ENCODE assay signal across 1 cellular context in the genomic region with DNA sequence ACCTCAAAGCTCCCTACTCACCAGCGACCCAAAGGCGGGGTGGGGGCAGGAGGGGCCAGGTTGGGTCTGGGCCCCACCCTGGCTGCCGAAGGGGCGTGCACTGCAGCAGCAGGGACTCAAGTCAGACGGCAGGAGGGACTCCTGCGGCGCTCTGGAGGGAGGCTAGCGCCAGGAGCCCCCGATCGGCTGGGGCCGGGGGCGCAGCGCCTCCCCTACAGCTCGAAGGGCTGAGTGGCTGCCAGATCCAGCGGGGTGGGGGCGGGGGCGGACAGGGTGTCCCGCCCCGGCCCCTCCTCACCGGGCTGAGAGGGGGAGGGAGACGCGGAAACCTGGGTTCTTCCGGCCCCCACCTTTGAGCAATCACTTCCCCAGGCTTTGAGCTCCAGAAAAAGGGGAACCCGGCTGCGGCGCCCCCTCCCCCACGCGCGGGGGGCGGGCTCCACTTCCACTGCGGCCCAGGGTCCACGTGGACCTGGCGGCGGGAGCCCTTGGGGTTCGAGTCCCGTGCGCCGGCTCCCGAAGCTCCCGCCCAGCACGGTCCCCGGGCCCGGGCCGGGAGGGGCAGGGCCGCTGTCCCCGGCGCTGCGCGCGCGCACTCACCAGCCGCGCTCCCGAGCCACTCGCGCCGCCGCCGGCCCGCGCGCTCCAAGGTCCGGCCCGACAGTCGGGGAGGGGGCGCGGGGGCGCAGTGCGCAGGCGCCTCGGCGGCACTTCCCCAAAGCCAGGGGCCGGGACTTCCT.
TF ChIP-seq lines count a peak whose summit lies in the region.

A gene with protein sequence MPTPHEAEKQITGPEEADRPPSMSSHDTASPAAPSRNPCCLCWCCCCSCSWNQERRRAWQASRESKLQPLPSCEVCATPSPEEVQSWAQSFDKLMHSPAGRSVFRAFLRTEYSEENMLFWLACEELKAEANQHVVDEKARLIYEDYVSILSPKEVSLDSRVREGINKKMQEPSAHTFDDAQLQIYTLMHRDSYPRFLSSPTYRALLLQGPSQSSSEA (minus strand): TSS at position 246 of the 740 bp plus-strand sequence. CDS start 2,632 bp downstream, outside the sequence.

TF ChIP-seq in GM12878, 131 proteins besides CTCF, POLR2A, EP300 and RAD21 (continued from another document):
- TF ChIP-seq, protein P1, sequence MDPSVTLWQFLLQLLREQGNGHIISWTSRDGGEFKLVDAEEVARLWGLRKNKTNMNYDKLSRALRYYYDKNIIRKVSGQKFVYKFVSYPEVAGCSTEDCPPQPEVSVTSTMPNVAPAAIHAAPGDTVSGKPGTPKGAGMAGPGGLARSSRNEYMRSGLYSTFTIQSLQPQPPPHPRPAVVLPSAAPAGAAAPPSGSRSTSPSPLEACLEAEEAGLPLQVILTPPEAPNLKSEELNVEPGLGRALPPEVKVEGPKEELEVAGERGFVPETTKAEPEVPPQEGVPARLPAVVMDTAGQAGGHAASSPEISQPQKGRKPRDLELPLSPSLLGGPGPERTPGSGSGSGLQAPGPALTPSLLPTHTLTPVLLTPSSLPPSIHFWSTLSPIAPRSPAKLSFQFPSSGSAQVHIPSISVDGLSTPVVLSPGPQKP (IDR thresholded peaks at IDR 0.05; ENCODE audit: low read depth, low read length): peak; percentile 38; the same call in 1 of the 2 replicates
- no peak for TF ChIP-seq TCF7 (IDR thresholded peaks at IDR 0.05; ENCODE audit: borderline replicate concordance)
- TF ChIP-seq NR2F1 (conservative IDR thresholded peaks at IDR 0.05): peak; percentile 41
- peak in 1 of 2 experiments; percentile 63; a peak in 1 of 4 replicates for TF ChIP-seq ETV6 (conservative IDR thresholded peaks at IDR 0.05 in 1 of 2, IDR thresholded peaks at IDR 0.05 in 1 of 2; ENCODE audit: borderline replicate concordance in 1 of 2, low read depth in 1 of 2)
- TF ChIP-seq JUNB (IDR thresholded peaks at IDR 0.05): no peak
- TF ChIP-seq, protein P2, sequence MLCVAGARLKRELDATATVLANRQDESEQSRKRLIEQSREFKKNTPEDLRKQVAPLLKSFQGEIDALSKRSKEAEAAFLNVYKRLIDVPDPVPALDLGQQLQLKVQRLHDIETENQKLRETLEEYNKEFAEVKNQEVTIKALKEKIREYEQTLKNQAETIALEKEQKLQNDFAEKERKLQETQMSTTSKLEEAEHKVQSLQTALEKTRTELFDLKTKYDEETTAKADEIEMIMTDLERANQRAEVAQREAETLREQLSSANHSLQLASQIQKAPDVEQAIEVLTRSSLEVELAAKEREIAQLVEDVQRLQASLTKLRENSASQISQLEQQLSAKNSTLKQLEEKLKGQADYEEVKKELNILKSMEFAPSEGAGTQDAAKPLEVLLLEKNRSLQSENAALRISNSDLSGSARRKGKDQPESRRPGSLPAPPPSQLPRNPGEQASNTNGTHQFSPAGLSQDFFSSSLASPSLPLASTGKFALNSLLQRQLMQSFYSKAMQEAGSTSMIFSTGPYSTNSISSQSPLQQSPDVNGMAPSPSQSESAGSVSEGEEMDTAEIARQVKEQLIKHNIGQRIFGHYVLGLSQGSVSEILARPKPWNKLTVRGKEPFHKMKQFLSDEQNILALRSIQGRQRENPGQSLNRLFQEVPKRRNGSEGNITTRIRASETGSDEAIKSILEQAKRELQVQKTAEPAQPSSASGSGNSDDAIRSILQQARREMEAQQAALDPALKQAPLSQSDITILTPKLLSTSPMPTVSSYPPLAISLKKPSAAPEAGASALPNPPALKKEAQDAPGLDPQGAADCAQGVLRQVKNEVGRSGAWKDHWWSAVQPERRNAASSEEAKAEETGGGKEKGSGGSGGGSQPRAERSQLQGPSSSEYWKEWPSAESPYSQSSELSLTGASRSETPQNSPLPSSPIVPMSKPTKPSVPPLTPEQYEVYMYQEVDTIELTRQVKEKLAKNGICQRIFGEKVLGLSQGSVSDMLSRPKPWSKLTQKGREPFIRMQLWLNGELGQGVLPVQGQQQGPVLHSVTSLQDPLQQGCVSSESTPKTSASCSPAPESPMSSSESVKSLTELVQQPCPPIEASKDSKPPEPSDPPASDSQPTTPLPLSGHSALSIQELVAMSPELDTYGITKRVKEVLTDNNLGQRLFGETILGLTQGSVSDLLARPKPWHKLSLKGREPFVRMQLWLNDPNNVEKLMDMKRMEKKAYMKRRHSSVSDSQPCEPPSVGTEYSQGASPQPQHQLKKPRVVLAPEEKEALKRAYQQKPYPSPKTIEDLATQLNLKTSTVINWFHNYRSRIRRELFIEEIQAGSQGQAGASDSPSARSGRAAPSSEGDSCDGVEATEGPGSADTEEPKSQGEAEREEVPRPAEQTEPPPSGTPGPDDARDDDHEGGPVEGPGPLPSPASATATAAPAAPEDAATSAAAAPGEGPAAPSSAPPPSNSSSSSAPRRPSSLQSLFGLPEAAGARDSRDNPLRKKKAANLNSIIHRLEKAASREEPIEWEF (IDR thresholded peaks at IDR 0.05; ENCODE audit: insufficient replicate concordance, low read depth, low read length): no peak
- no peak for TF ChIP-seq ESRRA (IDR thresholded peaks at IDR 0.05; ENCODE audit: low read length)
- peak; percentile 84 to 97 for TF ChIP-seq BHLHE40 (IDR thresholded peaks at IDR 0.05; ENCODE audit: borderline replicate concordance in 1 of 2, low read depth in 2 of 2, low read length in 1 of 2)
- no peak for TF ChIP-seq NR2C2 (IDR thresholded peaks at IDR 0.05; ENCODE audit: borderline replicate concordance, control insufficient read depth, insufficient read length, low read depth)
- TF ChIP-seq RB1 (IDR thresholded peaks at IDR 0.05; ENCODE audit: borderline replicate concordance): peak; percentile 18; the same call in 1 of the 2 replicates
- TF ChIP-seq, protein P3, sequence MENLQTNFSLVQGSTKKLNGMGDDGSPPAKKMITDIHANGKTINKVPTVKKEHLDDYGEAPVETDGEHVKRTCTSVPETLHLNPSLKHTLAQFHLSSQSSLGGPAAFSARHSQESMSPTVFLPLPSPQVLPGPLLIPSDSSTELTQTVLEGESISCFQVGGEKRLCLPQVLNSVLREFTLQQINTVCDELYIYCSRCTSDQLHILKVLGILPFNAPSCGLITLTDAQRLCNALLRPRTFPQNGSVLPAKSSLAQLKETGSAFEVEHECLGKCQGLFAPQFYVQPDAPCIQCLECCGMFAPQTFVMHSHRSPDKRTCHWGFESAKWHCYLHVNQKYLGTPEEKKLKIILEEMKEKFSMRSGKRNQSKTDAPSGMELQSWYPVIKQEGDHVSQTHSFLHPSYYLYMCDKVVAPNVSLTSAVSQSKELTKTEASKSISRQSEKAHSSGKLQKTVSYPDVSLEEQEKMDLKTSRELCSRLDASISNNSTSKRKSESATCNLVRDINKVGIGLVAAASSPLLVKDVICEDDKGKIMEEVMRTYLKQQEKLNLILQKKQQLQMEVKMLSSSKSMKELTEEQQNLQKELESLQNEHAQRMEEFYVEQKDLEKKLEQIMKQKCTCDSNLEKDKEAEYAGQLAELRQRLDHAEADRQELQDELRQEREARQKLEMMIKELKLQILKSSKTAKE (IDR thresholded peaks at IDR 0.05; ENCODE audit: low read depth, poor library complexity, severe bottlenecking): no peak
- TF ChIP-seq TBL1XR1 (IDR thresholded peaks at IDR 0.05; ENCODE audit: low read depth, low read length): no peak; the same call in 1 of the 2 replicates
- no peak for TF ChIP-seq SMC3 (IDR thresholded peaks at IDR 0.05; ENCODE audit: borderline replicate concordance, low read length)
- 0 out of 2 replicates have a peak, but pooled peaks have one; percentile 30 for TF ChIP-seq ZNF24 (IDR thresholded peaks at IDR 0.05)
- TF ChIP-seq, protein P4, sequence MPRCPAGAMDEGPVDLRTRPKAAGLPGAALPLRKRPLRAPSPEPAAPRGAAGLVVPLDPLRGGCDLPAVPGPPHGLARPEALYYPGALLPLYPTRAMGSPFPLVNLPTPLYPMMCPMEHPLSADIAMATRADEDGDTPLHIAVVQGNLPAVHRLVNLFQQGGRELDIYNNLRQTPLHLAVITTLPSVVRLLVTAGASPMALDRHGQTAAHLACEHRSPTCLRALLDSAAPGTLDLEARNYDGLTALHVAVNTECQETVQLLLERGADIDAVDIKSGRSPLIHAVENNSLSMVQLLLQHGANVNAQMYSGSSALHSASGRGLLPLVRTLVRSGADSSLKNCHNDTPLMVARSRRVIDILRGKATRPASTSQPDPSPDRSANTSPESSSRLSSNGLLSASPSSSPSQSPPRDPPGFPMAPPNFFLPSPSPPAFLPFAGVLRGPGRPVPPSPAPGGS (IDR thresholded peaks at IDR 0.05; ENCODE audit: borderline replicate concordance, insufficient read depth, low read depth, low read length, poor library complexity, severe bottlenecking): no peak
- TF ChIP-seq, protein P5, sequence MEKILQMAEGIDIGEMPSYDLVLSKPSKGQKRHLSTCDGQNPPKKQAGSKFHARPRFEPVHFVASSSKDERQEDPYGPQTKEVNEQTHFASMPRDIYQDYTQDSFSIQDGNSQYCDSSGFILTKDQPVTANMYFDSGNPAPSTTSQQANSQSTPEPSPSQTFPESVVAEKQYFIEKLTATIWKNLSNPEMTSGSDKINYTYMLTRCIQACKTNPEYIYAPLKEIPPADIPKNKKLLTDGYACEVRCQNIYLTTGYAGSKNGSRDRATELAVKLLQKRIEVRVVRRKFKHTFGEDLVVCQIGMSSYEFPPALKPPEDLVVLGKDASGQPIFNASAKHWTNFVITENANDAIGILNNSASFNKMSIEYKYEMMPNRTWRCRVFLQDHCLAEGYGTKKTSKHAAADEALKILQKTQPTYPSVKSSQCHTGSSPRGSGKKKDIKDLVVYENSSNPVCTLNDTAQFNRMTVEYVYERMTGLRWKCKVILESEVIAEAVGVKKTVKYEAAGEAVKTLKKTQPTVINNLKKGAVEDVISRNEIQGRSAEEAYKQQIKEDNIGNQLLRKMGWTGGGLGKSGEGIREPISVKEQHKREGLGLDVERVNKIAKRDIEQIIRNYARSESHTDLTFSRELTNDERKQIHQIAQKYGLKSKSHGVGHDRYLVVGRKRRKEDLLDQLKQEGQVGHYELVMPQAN (conservative IDR thresholded peaks at IDR 0.05): peak; percentile 84
- no peak for TF ChIP-seq KDM1A (IDR thresholded peaks at IDR 0.05; ENCODE audit: borderline replicate concordance)
- 0 out of 2 replicates have a peak, but pooled peaks have one; percentile 38 for TF ChIP-seq NRF1 (conservative IDR thresholded peaks at IDR 0.05; ENCODE audit: low read depth, low read length)
- TF ChIP-seq SPI1 (IDR thresholded peaks at IDR 0.05; ENCODE audit: borderline replicate concordance, insufficient read depth, low read depth, low read length): peak; percentile 74
- TF ChIP-seq MTA3 (IDR thresholded peaks at IDR 0.05; ENCODE audit: borderline replicate concordance, low read length): no peak
- TF ChIP-seq, protein P6, sequence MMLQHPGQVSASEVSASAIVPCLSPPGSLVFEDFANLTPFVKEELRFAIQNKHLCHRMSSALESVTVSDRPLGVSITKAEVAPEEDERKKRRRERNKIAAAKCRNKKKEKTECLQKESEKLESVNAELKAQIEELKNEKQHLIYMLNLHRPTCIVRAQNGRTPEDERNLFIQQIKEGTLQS (IDR thresholded peaks at IDR 0.05; ENCODE audit: borderline replicate concordance, extremely low read depth, low read depth, low read length): no peak
- TF ChIP-seq PAX8 (IDR thresholded peaks at IDR 0.05): no peak
